Comparison of ENCODE assay signal across 8 cellular contexts in genomic region chr11:57741132-57742086, GRCh38. TPM values are rescaled to one million over a fixed set of nuclear protein-coding genes. Genes with fewer than 3 reads are reported as not detected.
DNase-seq lines count a peak whose midpoint lies in the region; ATAC-seq and TF ChIP-seq lines count a peak whose summit lies in the region.

TSS of gene SELENOH (plus strand) at chr11:57741491. CDS start at chr11:57741596, 105 bp downstream.

- 1% methylated on average over 43 of the region's 75 CpGs for WGBS in SK-N-SH (ENCODE audit: low lambda C conversion rate)
- under 1% methylated on average over 69 of the region's 75 CpGs for WGBS in suprapubic skin

- POLR2A ChIA-PET in SK-N-SH (lab: Yijun Ruan, JAX), result interaction anchor here (0.6 to 1.6 kb wide), 9 partner anchors 10 to 105 kb away, joined by 3 to 17 read pairs (median 5); partner anchors contain the start of genes BTBD18, CTNND1, MED19 and TMX2

- TF ChIP-seq EP300 in SK-N-SH (IDR thresholded peaks at IDR 0.05; ENCODE audit: borderline replicate concordance in 1 of 2, low read depth in 1 of 2, low read length in 1 of 2) (peak in 1 of 2 experiments; percentile 48; a peak in 2 of 4 replicates), suprapubic skin (IDR thresholded peaks at IDR 0.05) (no peak)

- H3K4me3 Mint-ChIP-seq in activated naive CD4-positive, alpha-beta T cell treated with anti-CD3 and anti-CD28 coated beads, Interleukin-2, amount 50 U/mL, for 24 hours, result peak within 1 kb of the TSS; percentile 98

- DNase-seq in GM04504 (ENCODE audit: low read depth) (peak; percentile 93), NCI-H1048 (lab: John Stamatoyannopoulos, UW) (peak; percentile 84), SK-N-SH (peak; percentile 94), globus pallidus (ENCODE audit: low spot score) (peak; percentile 94), nucleus accumbens (lab: John Stamatoyannopoulos, UW) (peak; percentile 59 to 98 (median 93)), suprapubic skin (ENCODE audit: low spot score in 2 of 2) (peak; percentile 98)

- peaks cover 24% of the 10 kb centered on the region for H3K36me3 Mint-ChIP-seq in activated naive CD4-positive, alpha-beta T cell treated with anti-CD3 and anti-CD28 coated beads, Interleukin-2, amount 50 U/mL, for 24 hours

- no peaks in the 10 kb centered on the region for H3K9me2 ChIP-seq in SK-N-SH

- H3K36me3 ChIP-seq in SK-N-SH (replicated peaks in 1 of 2; ENCODE audit: control insufficient read depth in 1 of 2, insufficient read depth in 2 of 2, low read length in 1 of 2), result peaks cover 26 to 58% of the 10 kb centered on the region in 2 experiments
- H3K36me3 ChIP-seq in suprapubic skin, result peaks cover 50% of the 10 kb centered on the region

- H3K27ac Mint-ChIP-seq in activated naive CD4-positive, alpha-beta T cell treated with anti-CD3 and anti-CD28 coated beads, Interleukin-2, amount 50 U/mL, for 24 hours, result peak within 1 kb of the TSS; percentile 97

- ATAC-seq in HG02571 (IDR thresholded peaks at IDR 0.05; ENCODE audit: unreplicated experiment), result peak; percentile 86

- peak within 1 kb of the TSS; percentile 90 to 98 for H3K4me3 ChIP-seq in SK-N-SH (ENCODE audit: low read depth in 2 of 2, low read length in 1 of 2)
- peak within 1 kb of the TSS; percentile 81 for H3K4me3 ChIP-seq in suprapubic skin

- H3K9me3 ChIP-seq in SK-N-SH (no peaks in the 10 kb centered on the region), suprapubic skin (no peaks in the 10 kb centered on the region)

- peaks cover 36% of the 10 kb centered on the region for H3K79me2 ChIP-seq in SK-N-SH (ENCODE audit: insufficient read depth)

- no peak for TF ChIP-seq RAD21 in SK-N-SH (IDR thresholded peaks at IDR 0.05; ENCODE audit: low read length)

- no peaks in the 10 kb centered on the region for H4K20me1 ChIP-seq in SK-N-SH (ENCODE audit: insufficient read depth)

- H3K27ac ChIP-seq in SK-N-SH (ENCODE audit: low read depth in 2 of 2, low read length in 1 of 2), result peak within 1 kb of the TSS; percentile 85 to 88
- H3K27ac ChIP-seq in suprapubic skin, result peak within 1 kb of the TSS; percentile 95

- H3K9ac ChIP-seq in SK-N-SH, result peak within 1 kb of the TSS; percentile 95

- CTCF ChIA-PET in SK-N-SH (lab: Yijun Ruan, JAX), result interaction anchor here (0.7 to 13.2 kb wide), 5 partner anchors 14 to 283 kb away, joined by 3 to 142 read pairs (median 4); partner anchors contain the start of gene CTNND1

- peaks cover 17% of the 10 kb centered on the region for H3F3A ChIP-seq in SK-N-SH (replicated peaks; ENCODE audit: insufficient read depth)

- no peaks in the 10 kb centered on the region for H3K9me3 Mint-ChIP-seq in activated naive CD4-positive, alpha-beta T cell treated with anti-CD3 and anti-CD28 coated beads, Interleukin-2, amount 50 U/mL, for 24 hours

- TF ChIP-seq CTCF in SK-N-SH (IDR thresholded peaks at IDR 0.05), result no peak
- TF ChIP-seq CTCF in suprapubic skin (IDR thresholded peaks at IDR 0.05), result no peak

- H3K4me1 ChIP-seq in SK-N-SH (ENCODE audit: control insufficient read depth in 1 of 2, insufficient read depth in 2 of 2, low read depth in 1 of 2, low read length in 1 of 2), result peaks cover 0 to 7% of the 10 kb centered on the region in 2 experiments; a peak in 3 of 4 replicates
- peaks cover 21% of the 10 kb centered on the region for H3K4me1 ChIP-seq in suprapubic skin

- H3K27me3 ChIP-seq in SK-N-SH (ENCODE audit: insufficient read depth), result no peaks in the 10 kb centered on the region
- H3K27me3 ChIP-seq in suprapubic skin, result no peaks in the 10 kb centered on the region

- H3K4me2 ChIP-seq in SK-N-SH, result peak within 1 kb of the TSS; percentile 97

- H2AFZ ChIP-seq in SK-N-SH (ENCODE audit: low read depth), result peak within 1 kb of the TSS; percentile 99

- H3K4me1 Mint-ChIP-seq in activated naive CD4-positive, alpha-beta T cell treated with anti-CD3 and anti-CD28 coated beads, Interleukin-2, amount 50 U/mL, for 24 hours, result peaks cover 38% of the 10 kb centered on the region

- TF ChIP-seq POLR2A in suprapubic skin (IDR thresholded peaks at IDR 0.05), result peak; percentile 11 to 84

- H3K27me3 Mint-ChIP-seq in activated naive CD4-positive, alpha-beta T cell treated with anti-CD3 and anti-CD28 coated beads, Interleukin-2, amount 50 U/mL, for 24 hours, result no peaks in the 10 kb centered on the region

TF ChIP-seq in SK-N-SH, 30 proteins besides CTCF, POLR2A, EP300 and RAD21 (continues in another document):
- TF ChIP-seq JUND (IDR thresholded peaks at IDR 0.05) (no peak; the same call in 1 of the 2 replicates), FOSL2 (IDR thresholded peaks at IDR 0.05; ENCODE audit: borderline replicate concordance, low read depth) (0 out of 2 replicates have a peak, but pooled peaks have one; percentile 10), RFX5 (IDR thresholded peaks at IDR 0.05; ENCODE audit: low read length) (peak; percentile 93), MEF2A (IDR thresholded peaks at IDR 0.05; ENCODE audit: borderline replicate concordance, low read depth) (no peak), SMC3 (IDR thresholded peaks at IDR 0.05; ENCODE audit: low read depth, low read length) (peak; percentile 23; the same call in 1 of the 2 replicates), GABPA (IDR thresholded peaks at IDR 0.05; ENCODE audit: low read depth) (peak; percentile 92), ELF1 (IDR thresholded peaks at IDR 0.05) (peak; percentile 82; the same call in 1 of the 2 replicates), YY1 (IDR thresholded peaks at IDR 0.05; ENCODE audit: low read depth) (peak; percentile 70), TEAD4 (IDR thresholded peaks at IDR 0.05; ENCODE audit: borderline replicate concordance, insufficient read depth) (no peak), NFIC (IDR thresholded peaks at IDR 0.05; ENCODE audit: borderline replicate concordance) (no peak; the same call in 1 of the 2 replicates), TAF1 (IDR thresholded peaks at IDR 0.05; ENCODE audit: borderline replicate concordance, low read depth, low read length) (peak; percentile 88), SIN3A (IDR thresholded peaks at IDR 0.05; ENCODE audit: borderline replicate concordance, low read depth, low read length) (peak; percentile 97; the same call in 1 of the 2 replicates), TCF12 (IDR thresholded peaks at IDR 0.05) (no peak)
- TF ChIP-seq, protein P1, sequence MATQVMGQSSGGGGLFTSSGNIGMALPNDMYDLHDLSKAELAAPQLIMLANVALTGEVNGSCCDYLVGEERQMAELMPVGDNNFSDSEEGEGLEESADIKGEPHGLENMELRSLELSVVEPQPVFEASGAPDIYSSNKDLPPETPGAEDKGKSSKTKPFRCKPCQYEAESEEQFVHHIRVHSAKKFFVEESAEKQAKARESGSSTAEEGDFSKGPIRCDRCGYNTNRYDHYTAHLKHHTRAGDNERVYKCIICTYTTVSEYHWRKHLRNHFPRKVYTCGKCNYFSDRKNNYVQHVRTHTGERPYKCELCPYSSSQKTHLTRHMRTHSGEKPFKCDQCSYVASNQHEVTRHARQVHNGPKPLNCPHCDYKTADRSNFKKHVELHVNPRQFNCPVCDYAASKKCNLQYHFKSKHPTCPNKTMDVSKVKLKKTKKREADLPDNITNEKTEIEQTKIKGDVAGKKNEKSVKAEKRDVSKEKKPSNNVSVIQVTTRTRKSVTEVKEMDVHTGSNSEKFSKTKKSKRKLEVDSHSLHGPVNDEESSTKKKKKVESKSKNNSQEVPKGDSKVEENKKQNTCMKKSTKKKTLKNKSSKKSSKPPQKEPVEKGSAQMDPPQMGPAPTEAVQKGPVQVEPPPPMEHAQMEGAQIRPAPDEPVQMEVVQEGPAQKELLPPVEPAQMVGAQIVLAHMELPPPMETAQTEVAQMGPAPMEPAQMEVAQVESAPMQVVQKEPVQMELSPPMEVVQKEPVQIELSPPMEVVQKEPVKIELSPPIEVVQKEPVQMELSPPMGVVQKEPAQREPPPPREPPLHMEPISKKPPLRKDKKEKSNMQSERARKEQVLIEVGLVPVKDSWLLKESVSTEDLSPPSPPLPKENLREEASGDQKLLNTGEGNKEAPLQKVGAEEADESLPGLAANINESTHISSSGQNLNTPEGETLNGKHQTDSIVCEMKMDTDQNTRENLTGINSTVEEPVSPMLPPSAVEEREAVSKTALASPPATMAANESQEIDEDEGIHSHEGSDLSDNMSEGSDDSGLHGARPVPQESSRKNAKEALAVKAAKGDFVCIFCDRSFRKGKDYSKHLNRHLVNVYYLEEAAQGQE (IDR thresholded peaks at IDR 0.05; ENCODE audit: low read depth, low read length), result 0 out of 2 replicates have a peak, but pooled peaks have one; percentile 20
- TF ChIP-seq, protein P2, sequence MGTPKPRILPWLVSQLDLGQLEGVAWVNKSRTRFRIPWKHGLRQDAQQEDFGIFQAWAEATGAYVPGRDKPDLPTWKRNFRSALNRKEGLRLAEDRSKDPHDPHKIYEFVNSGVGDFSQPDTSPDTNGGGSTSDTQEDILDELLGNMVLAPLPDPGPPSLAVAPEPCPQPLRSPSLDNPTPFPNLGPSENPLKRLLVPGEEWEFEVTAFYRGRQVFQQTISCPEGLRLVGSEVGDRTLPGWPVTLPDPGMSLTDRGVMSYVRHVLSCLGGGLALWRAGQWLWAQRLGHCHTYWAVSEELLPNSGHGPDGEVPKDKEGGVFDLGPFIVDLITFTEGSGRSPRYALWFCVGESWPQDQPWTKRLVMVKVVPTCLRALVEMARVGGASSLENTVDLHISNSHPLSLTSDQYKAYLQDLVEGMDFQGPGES (IDR thresholded peaks at IDR 0.05; ENCODE audit: low read depth, low read length), result peak; percentile 64
- TF ChIP-seq, protein P3, sequence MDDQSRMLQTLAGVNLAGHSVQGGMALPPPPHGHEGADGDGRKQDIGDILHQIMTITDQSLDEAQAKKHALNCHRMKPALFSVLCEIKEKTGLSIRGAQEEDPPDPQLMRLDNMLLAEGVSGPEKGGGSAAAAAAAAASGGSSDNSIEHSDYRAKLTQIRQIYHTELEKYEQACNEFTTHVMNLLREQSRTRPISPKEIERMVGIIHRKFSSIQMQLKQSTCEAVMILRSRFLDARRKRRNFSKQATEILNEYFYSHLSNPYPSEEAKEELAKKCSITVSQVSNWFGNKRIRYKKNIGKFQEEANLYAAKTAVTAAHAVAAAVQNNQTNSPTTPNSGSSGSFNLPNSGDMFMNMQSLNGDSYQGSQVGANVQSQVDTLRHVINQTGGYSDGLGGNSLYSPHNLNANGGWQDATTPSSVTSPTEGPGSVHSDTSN (IDR thresholded peaks at IDR 0.05), result 0 out of 2 replicates have a peak, but pooled peaks have one; percentile 2

RNA-seq across cellular contexts. Expression of gene SELENOH, which starts in this region (rescaled TPM):
- 291 and 333 TPM in 2 replicates for polyA plus RNA-seq in SK-N-SH (2012; rRNA removed)
- polyA plus RNA-seq in SK-N-SH (2012; cell fraction: cytosol; rRNA removed), result 289 and 306 TPM in 2 replicates
- 183 and 301 TPM in 2 replicates for polyA plus RNA-seq in SK-N-SH (2012; cell fraction: nucleus; rRNA removed)
- total RNA-seq in suprapubic skin, result 10 to 100 TPM; 62.0 to 74.6 (median 67.5) TPM

Comparison
In these comparisons a context has a peak if more than half of its experiments do, and no peak if none do; other contexts are left out.
1. Peak in every context shown above with its lines: DNase-seq, ATAC-seq, H3K4me3 ChIP-seq and H3K27ac ChIP-seq.